In the genomic region with DNA sequence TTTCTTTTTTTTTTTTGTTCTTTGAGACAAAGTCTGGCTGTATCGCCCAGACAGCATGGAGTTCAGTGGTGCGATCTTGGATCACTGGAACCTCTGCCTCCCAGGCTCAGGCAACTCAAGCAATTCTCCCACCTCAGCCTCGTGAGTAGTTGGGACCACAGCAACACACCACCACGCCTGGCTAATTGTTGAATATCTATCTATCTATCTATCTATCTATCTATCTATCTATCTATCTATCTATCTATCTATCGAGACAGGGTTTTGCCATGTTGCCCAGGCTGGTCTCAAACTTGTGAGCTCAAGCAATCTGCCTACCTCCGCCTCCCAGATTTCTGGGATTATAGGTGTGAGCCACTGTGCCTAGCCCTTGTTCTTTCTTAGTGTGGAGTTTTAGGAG, we compare ENCODE assay signal across 26 cellular contexts.
"Had no signal": no experiment of that assay in that cellular context is flagged by ENCODE, and none has a peak within 500 bp of the region (broad histone marks: within the 10 kb centered on the region; RNA-seq: fewer than 3 reads in every experiment).

No MANE protein-coding gene starts in this region.

- DNase-seq: heart right ventricle; islet precursor cell; lower lobe of right lung; mammary epithelial cell; mesendoderm; naive B cell; natural killer cell; nephron progenitor cell; occipital lobe; right lobe of liver; stimulated activated CD4-positive, alpha-beta T cell treated with anti-CD3 and anti-CD28 coated beads, Interleukin-1b, Interleukin-23, amount 100 ng/mL, for 48 hours; stimulated activated CD4-positive, alpha-beta T cell treated with anti-CD3 and anti-CD28 coated beads, Interleukin-2, amount 100 ng/mL, for 48 hours; stimulated activated naive B cell treated with anti-CD40 and anti-IgM and Interleukin-4, amounts not matched to agents 10 μg/mL and 1 μg/mL and 100 μg/mL, for 72 hours; stimulated activated naive CD8-positive, alpha-beta T cell treated with anti-CD3 and anti-CD28 coated beads, Interleukin-15, Interleukin-2, amounts not matched to agents 100 U/mL and 50 U/mL, for 24 hours; stomach; testis; thyroid gland had no signal

- H3K27me3 ChIP-seq: heart right ventricle, hepatocyte, neural progenitor cell, neutrophil, right atrium auricular region, right lobe of liver, stomach, testis, thyroid gland, vagina had no signal

- H3K4me3 ChIP-seq: heart right ventricle, hepatocyte, lower lobe of right lung, neural progenitor cell, right atrium auricular region, right lobe of liver, smooth muscle cell, stomach, testis, thyroid gland, vagina had no signal

- H3K9me3 ChIP-seq: heart right ventricle, lower lobe of right lung, neutrophil, right atrium auricular region, right lobe of liver, stomach, testis, thyroid gland, vagina had no signal

- H3K79me2 ChIP-seq: hepatocyte, parathyroid adenoma had no signal

- H3K36me3 Mint-ChIP-seq: mesothelial cell of epicardium; naive B cell; neural progenitor cell; stimulated activated naive B cell treated with anti-CD40 and anti-IgM and Interleukin-4, amounts not matched to agents 10 μg/mL and 1 μg/mL and 100 μg/mL, for 72 hours; type B pancreatic cell had no signal

- H3K4me3 Mint-ChIP-seq: mesothelial cell of epicardium; naive B cell; natural killer cell; nephron progenitor cell; neural progenitor cell; stimulated activated naive B cell treated with anti-CD40 and anti-IgM and Interleukin-4, amounts not matched to agents 10 μg/mL and 1 μg/mL and 100 μg/mL, for 72 hours; type B pancreatic cell had no signal

- H2AFZ ChIP-seq: hepatocyte, neural progenitor cell, parathyroid adenoma had no signal

- H3K4me1 ChIP-seq: parathyroid adenoma, thyroid gland had no signal

- H3K36me3 ChIP-seq: heart right ventricle, lower lobe of right lung, neural progenitor cell, neutrophil, right atrium auricular region, right lobe of liver, stomach, thyroid gland, vagina had no signal

- H3K27ac ChIP-seq: lower lobe of right lung, neural progenitor cell, neutrophil, parathyroid adenoma, right lobe of liver, vagina had no signal

- H3K4me1 Mint-ChIP-seq: naive B cell; natural killer cell; stimulated activated naive B cell treated with anti-CD40 and anti-IgM and Interleukin-4, amounts not matched to agents 10 μg/mL and 1 μg/mL and 100 μg/mL, for 72 hours had no signal

- H3K9ac ChIP-seq: neural progenitor cell, parathyroid adenoma had no signal

- H3K4me2 ChIP-seq: hepatocyte, neural progenitor cell had no signal

- H3K9me3 Mint-ChIP-seq: nephron progenitor cell; neural progenitor cell; stimulated activated naive B cell treated with anti-CD40 and anti-IgM and Interleukin-4, amounts not matched to agents 10 μg/mL and 1 μg/mL and 100 μg/mL, for 72 hours; type B pancreatic cell had no signal

- H3K27ac Mint-ChIP-seq: natural killer cell; neural progenitor cell; stimulated activated naive B cell treated with anti-CD40 and anti-IgM and Interleukin-4, amounts not matched to agents 10 μg/mL and 1 μg/mL and 100 μg/mL, for 72 hours; type B pancreatic cell had no signal

- H3K27me3 Mint-ChIP-seq: type B pancreatic cell had no signal
